9 cellular contexts compared by ENCODE assay signal in the genomic region with DNA sequence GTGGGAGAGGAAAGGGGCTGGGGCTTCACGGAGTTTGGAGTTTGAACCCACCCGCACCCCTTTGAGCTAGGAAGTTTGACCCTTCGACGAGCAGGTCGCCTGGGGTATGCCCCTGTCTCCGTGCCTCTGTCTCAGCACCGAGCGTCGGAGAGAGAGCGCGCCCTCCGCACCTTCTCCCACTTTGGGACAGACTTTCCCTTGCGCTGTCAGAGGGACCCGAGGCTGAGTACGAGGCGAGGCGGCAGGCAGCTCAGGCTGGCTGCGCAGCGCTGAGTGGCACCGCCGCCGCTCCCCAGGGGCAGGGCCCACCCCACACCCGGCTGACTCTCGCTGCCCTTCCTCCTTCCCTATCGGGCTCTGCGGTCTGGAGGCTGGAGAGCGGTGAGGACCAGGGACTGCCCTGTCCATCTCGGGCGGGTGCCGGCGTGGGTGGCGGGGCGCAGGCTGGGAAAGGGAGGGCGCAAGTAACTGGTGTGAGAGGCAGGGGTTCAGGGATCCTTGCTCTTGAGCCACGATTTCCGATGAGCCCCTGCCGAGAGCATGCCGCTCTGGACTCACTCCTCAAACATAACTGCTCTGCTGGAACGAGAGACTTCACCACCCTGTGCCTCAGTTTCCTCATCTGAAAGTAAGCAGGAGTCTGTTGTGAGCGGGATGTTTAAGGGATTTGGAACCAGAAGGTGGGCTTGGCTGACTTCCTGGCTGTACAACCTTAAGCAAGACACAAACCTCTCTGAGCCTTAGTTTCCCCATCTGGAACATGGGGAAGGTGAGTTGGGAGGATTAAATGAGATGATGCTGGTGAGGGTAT. TPM values are rescaled to one million over a fixed set of nuclear protein-coding genes. Genes with fewer than 3 reads are reported as not detected.
DNase-seq lines count a peak whose midpoint lies in the region; FAIRE-seq and TF ChIP-seq lines count a peak whose summit lies in the region.
"Had no signal": no experiment of that assay in that cellular context is flagged by ENCODE, and none has a peak within 500 bp of the region (broad histone marks: within the 10 kb centered on the region; RNA-seq: fewer than 3 reads in every experiment).

No MANE protein-coding gene starts in this region.

- intact Hi-C loops in spleen (cut with DNase I; ENCODE audit: low total_unique reads): no loop called here

- dilution Hi-C loops in keratinocyte (cut with MboI; ENCODE audit: extremely low pct_ligation_motif_present, low sequenced_read_pairs): no loop called here

- FAIRE-seq in keratinocyte (lab: Jason Lieb, UNC): no peak

- H3K27ac ChIP-seq in HUES64 (ENCODE audit: low read depth, low read length): no peak overlapping the region
- no peak overlapping the region for H3K27ac ChIP-seq in brain microvascular endothelial cell
- no peak overlapping the region for H3K27ac ChIP-seq in keratinocyte (ENCODE audit: control insufficient read depth, insufficient read depth, low read length)
- no peak overlapping the region for H3K27ac ChIP-seq in spleen

- H2AFZ ChIP-seq in keratinocyte (ENCODE audit: control insufficient read depth, low read length): no peak overlapping the region

- H3K36me3 ChIP-seq in HUES64 (ENCODE audit: insufficient read depth, low read length) (no peaks in the 10 kb centered on the region), brain microvascular endothelial cell (replicated peaks) (no peaks in the 10 kb centered on the region), keratinocyte (ENCODE audit: control insufficient read depth in 2 of 2, extremely low read depth in 1 of 2, insufficient read depth in 2 of 2, low read length in 2 of 2) (no peaks in the 10 kb centered on the region), spleen (no peaks in the 10 kb centered on the region)

- no peaks in the 10 kb centered on the region for H4K20me1 ChIP-seq in keratinocyte (ENCODE audit: control insufficient read depth, extremely low read depth, insufficient read depth, low read length)

- TF ChIP-seq CTCF in brain microvascular endothelial cell (IDR thresholded peaks at IDR 0.05; ENCODE audit: low read depth, low read length, missing control alignments) (no peak), keratinocyte (optimal IDR thresholded peaks at IDR 0.05 in 1 of 3, IDR thresholded peaks at IDR 0.05 in 1 of 3, conservative IDR thresholded peaks at IDR 0.05 in 1 of 3; ENCODE audit: extremely low read depth in 1 of 3, insufficient read depth in 2 of 3, low read length in 3 of 3) (no peak), spleen (IDR thresholded peaks at IDR 0.05 in 8 of 11, conservative IDR thresholded peaks at IDR 0.05 in 3 of 11) (no peak)

- H3K9me3 ChIP-seq in HUES64 (ENCODE audit: insufficient read depth, low read depth, low read length) (no peaks in the 10 kb centered on the region), keratinocyte (ENCODE audit: control insufficient read depth, low read depth, low read length) (no peaks in the 10 kb centered on the region), spleen (no peaks in the 10 kb centered on the region)

- peaks cover 80% of the 10 kb centered on the region for H3K27me3 ChIP-seq in HUES64 (ENCODE audit: insufficient read depth, low read length)
- peaks cover 36% of the 10 kb centered on the region for H3K27me3 ChIP-seq in brain microvascular endothelial cell (replicated peaks)
- H3K27me3 ChIP-seq in keratinocyte (ENCODE audit: control insufficient read depth, extremely low read depth, insufficient read depth, low read length): peaks cover 44% of the 10 kb centered on the region
- peaks cover 3 to 94% (median 32%) of the 10 kb centered on the region in 7 donors for H3K27me3 ChIP-seq in spleen (replicated peaks in 1 of 7)

- H3K9ac ChIP-seq in HUES64 (ENCODE audit: low read depth, low read length) (no peak overlapping the region), keratinocyte (ENCODE audit: control insufficient read depth, extremely low read depth, insufficient read depth, low read length) (no peak overlapping the region)

- in situ Hi-C loops in brain microvascular endothelial cell (cut with HindIII; ENCODE audit: low pct_ligation_motif_present, low sequenced_read_pairs): no loop called here

- no peaks in the 10 kb centered on the region for H3K9me1 ChIP-seq in keratinocyte (ENCODE audit: control insufficient read depth, extremely low read depth, insufficient read depth, low read length)

- WGBS in HUES64: 3% methylated on average over 40 of the region's 40 CpGs
- 4 to 11% (median 9%) methylated on average over 16 to 40 of the region's 40 CpGs for WGBS in spleen, 5 donors

- TF ChIP-seq POLR2A in spleen (IDR thresholded peaks at IDR 0.05) (no peak), erythroblast (IDR thresholded peaks at IDR 0.05; ENCODE audit: low read length) (no peak)

- H3K4me1 ChIP-seq in HUES64 (ENCODE audit: insufficient read depth, low read length) (peaks cover 3% of the 10 kb centered on the region; the same call in 1 of the 2 replicates), keratinocyte (ENCODE audit: control insufficient read depth, extremely low read depth, insufficient read depth, low read length) (no peaks in the 10 kb centered on the region), spleen (peaks cover 5 to 26% (median 20%) of the 10 kb centered on the region in 6 donors)

- peak overlapping the region; percentile 51 for H3K4me2 ChIP-seq in keratinocyte (ENCODE audit: control insufficient read depth, extremely low read depth, insufficient read depth, low read depth, low read length)

- no peak for DNase-seq in brain microvascular endothelial cell
- no peak for DNase-seq in keratinocyte (ENCODE audit: low read depth, low spot score)
- no peak for DNase-seq in spleen
- no peak for DNase-seq in SKM-1 (lab: John Stamatoyannopoulos, UW; ENCODE audit: unreplicated experiment)
- DNase-seq in NCI-H446 treated with DMSO at 0.1 percent for 48 hours (lab: John Stamatoyannopoulos, UW): no peak
- no peak for DNase-seq in UCSD-AML1 (lab: John Stamatoyannopoulos, UW; ENCODE audit: unreplicated experiment)
- no peak for DNase-seq in erythroblast (lab: John Stamatoyannopoulos, UW)

- H3K4me3 ChIP-seq in HUES64 (ENCODE audit: low read length) (peak overlapping the region; percentile 56), brain microvascular endothelial cell (ENCODE audit: low read depth, low read length) (peak overlapping the region; percentile 30), keratinocyte (ENCODE audit: control insufficient read depth in 2 of 3, extremely low read depth in 1 of 3, insufficient read depth in 2 of 3, low read depth in 1 of 3, low read length in 3 of 3) (peak overlapping the region in 2 of 3 experiments; percentile 2 to 24), spleen (peak overlapping the region in 6 of 8 donors; percentile 28 to 71 (median 44))

- H3K79me2 ChIP-seq in keratinocyte (ENCODE audit: control insufficient read depth, insufficient read depth, low read length): no peaks in the 10 kb centered on the region

RNA-seq across cellular contexts. Expression of gene BEAN1, which starts 1.0 kb away (rescaled TPM):
- 0.10 TPM for polyA plus RNA-seq in HUES64 (2013, experiment 1 of 2)
- not detected for polyA plus RNA-seq in HUES64 (2013, experiment 2 of 2)
- polyA plus RNA-seq in keratinocyte (0.07 to 0.82 TPM (median 0.24 TPM) in 3 replicates), spleen (under 1 TPM; 0.30 to 0.42 (median 0.30) TPM)
- polyA plus RNA-seq in keratinocyte (2011; ENCODE audit: low read depth): 0.27 TPM
- polyA plus RNA-seq in keratinocyte (2011; cell fraction: cytosol; rRNA removed): 0.13 and 0.51 TPM in 2 replicates
- polyA plus RNA-seq in keratinocyte (2011; cell fraction: nucleus; rRNA removed): 0.75 and 1.0 TPM in 2 replicates
- 0.15 and 1.7 TPM in 2 replicates for polyA plus RNA-seq in keratinocyte (2012; ENCODE audit: low replicate concordance)
- 0.13 to 0.29 TPM (median 0.26 TPM) in 3 replicates for polyA minus RNA-seq in keratinocyte
- not detected for polyA minus RNA-seq in keratinocyte (2011; cell fraction: cytosol; rRNA and poly(A)+ RNA removed)
- polyA minus RNA-seq in keratinocyte (2011; cell fraction: nucleus; rRNA and poly(A)+ RNA removed): 0.32 TPM in 1 of 2 replicates, not detected in the other
- under 1 TPM in 4 of 7 donors, not detected in 3; 0.21 to 0.68 (median 0.45) TPM for total RNA-seq in spleen
- total RNA-seq: T-helper 2 cell treated with Interferon-gamma antibody and Interleukin-4, amounts not matched to agents 100 ng/mL and 5 ng/mL, for 36 hours had no signal
